19 cellular contexts compared by ENCODE assay signal in the genomic region with DNA sequence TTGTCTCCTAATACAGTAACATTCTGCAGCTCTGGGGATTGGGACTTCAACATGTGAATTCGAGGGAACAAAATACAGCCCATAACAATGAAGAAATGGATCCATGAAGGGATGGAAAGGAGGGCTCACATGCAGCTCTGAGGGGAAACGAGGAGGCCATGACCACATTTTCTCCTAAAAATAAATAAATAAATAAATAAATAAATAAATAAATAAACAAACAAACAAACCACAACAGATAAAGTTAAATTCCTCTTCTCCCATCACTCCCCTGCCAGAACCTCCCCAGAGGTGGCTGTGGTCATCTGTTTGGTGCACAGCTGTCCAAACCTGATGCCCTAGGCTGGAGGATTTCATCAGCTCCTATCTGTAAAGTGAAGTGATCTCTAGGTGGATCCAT. TPM values are rescaled to one million over a fixed set of nuclear protein-coding genes. Genes with fewer than 3 reads are reported as not detected.
"Had no signal": no experiment of that assay in that cellular context is flagged by ENCODE, and none has a peak within 500 bp of the region (broad histone marks: within the 10 kb centered on the region; RNA-seq: fewer than 3 reads in every experiment).

No MANE protein-coding gene starts in this region.

- H3K27ac ChIP-seq: colonic mucosa, hepatocyte, skin epidermis, suprapubic skin, thyroid gland, uterus had no signal

- H3K9me3 Mint-ChIP-seq: mesothelial cell of epicardium, naive B cell, nephron, type B pancreatic cell had no signal

- H3K4me3 ChIP-seq: colonic mucosa, hepatocyte, skin epidermis, suprapubic skin, thyroid gland, uterus had no signal

- H3K36me3 ChIP-seq: colonic mucosa, suprapubic skin, thyroid gland, uterus had no signal

- H3K36me3 Mint-ChIP-seq: mesothelial cell of epicardium, naive B cell, type B pancreatic cell had no signal

- H3K27me3 ChIP-seq: colonic mucosa, hepatocyte, thyroid gland, uterus had no signal

- H3K27me3 Mint-ChIP-seq: type B pancreatic cell had no signal

- ATAC-seq: sciatic nerve had no signal

- H3K4me3 Mint-ChIP-seq: mesothelial cell of epicardium, naive B cell, nephron, type B pancreatic cell had no signal

- H3K4me1 ChIP-seq: colonic mucosa, suprapubic skin, uterus had no signal

- H3K4me1 Mint-ChIP-seq: mesothelial cell of epicardium, naive B cell had no signal

- H3K27ac Mint-ChIP-seq: mesothelial cell of epicardium, naive B cell, nephron, type B pancreatic cell had no signal

- DNase-seq: colonic mucosa; dermis blood vessel endothelial cell; effector CD4-positive, alpha-beta T cell; foreskin melanocyte; naive B cell; occipital lobe; stimulated activated CD4-positive, alpha-beta T cell treated with anti-CD3 and anti-CD28 coated beads, Interleukin-2, amount 100 ng/mL, for 24 hours; stimulated activated naive CD4-positive, alpha-beta T cell treated with Interleukin-2 at 50 U/mL for 16 hours; thyroid gland; uterus had no signal

- H3K9me3 ChIP-seq: colonic mucosa, suprapubic skin, thyroid gland, uterus had no signal

RNA-seq across cellular contexts. Expression of a gene that starts 42.7 kb away (rescaled TPM):
- total RNA-seq: cerebellum, mesothelial cell of epicardium, occipital lobe, pulmonary artery endothelial cell had no signal
- polyA plus RNA-seq: hepatocyte had no signal
